ENCODE assay signal across 1 cellular context in the genomic region with DNA sequence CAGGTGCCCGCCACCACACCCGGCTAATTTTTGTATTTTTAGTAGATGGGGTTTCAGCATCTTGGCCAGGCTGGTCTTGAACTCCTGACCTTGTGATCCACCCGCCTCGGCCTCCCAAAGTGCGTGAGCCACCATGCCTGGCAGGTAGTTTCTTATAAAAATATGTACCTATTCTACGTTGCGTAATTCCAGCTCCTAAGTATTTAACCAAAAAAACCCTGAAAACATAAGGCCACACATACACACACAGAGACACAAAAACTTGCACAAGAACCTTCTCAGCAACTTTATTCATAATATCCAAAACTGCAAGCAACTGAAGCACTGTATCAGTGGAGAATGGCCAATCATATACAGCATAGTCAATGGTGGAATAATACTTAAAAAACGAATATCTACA.
TF ChIP-seq lines count a peak whose summit lies in the region.

No MANE protein-coding gene starts in this region.

TF ChIP-seq in WTC11, 78 proteins besides CTCF, POLR2A, EP300 and RAD21 (continued from another document):
- TF ChIP-seq, protein P1, sequence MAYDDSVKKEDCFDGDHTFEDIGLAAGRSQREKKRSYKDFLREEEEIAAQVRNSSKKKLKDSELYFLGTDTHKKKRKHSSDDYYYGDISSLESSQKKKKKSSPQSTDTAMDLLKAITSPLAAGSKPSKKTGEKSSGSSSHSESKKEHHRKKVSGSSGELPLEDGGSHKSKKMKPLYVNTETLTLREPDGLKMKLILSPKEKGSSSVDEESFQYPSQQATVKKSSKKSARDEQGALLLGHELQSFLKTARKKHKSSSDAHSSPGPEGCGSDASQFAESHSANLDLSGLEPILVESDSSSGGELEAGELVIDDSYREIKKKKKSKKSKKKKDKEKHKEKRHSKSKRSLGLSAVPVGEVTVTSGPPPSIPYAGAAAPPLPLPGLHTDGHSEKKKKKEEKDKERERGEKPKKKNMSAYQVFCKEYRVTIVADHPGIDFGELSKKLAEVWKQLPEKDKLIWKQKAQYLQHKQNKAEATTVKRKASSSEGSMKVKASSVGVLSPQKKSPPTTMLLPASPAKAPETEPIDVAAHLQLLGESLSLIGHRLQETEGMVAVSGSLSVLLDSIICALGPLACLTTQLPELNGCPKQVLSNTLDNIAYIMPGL (CRISPR knock-in tag; IDR thresholded peaks at IDR 0.05), result no peak
- no peak for TF ChIP-seq RELA (CRISPR knock-in tag; IDR thresholded peaks at IDR 0.05; ENCODE audit: borderline replicate concordance)
- TF ChIP-seq JAZF1 (CRISPR knock-in tag; IDR thresholded peaks at IDR 0.05), result no peak
- TF ChIP-seq MYBL2 (CRISPR knock-in tag; IDR thresholded peaks at IDR 0.05), result no peak
- TF ChIP-seq IRF2 (CRISPR knock-in tag; IDR thresholded peaks at IDR 0.05; ENCODE audit: borderline replicate concordance, low read depth), result no peak
- TF ChIP-seq, protein P2, sequence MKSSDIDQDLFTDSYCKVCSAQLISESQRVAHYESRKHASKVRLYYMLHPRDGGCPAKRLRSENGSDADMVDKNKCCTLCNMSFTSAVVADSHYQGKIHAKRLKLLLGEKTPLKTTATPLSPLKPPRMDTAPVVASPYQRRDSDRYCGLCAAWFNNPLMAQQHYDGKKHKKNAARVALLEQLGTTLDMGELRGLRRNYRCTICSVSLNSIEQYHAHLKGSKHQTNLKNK (CRISPR knock-in tag; IDR thresholded peaks at IDR 0.05), result no peak
- TF ChIP-seq TEAD4 (CRISPR knock-in tag; IDR thresholded peaks at IDR 0.05), result no peak
- no peak for TF ChIP-seq FOXP1 (CRISPR knock-in tag; IDR thresholded peaks at IDR 0.05; ENCODE audit: borderline replicate concordance)
- no peak for TF ChIP-seq ELF4 (CRISPR knock-in tag; IDR thresholded peaks at IDR 0.05; ENCODE audit: low read depth)
- TF ChIP-seq RORB (CRISPR knock-in tag; IDR thresholded peaks at IDR 0.05), result no peak
- TF ChIP-seq, protein P3, sequence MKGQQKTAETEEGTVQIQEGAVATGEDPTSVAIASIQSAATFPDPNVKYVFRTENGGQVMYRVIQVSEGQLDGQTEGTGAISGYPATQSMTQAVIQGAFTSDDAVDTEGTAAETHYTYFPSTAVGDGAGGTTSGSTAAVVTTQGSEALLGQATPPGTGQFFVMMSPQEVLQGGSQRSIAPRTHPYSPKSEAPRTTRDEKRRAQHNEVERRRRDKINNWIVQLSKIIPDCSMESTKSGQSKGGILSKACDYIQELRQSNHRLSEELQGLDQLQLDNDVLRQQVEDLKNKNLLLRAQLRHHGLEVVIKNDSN (CRISPR knock-in tag; IDR thresholded peaks at IDR 0.05), result no peak
- no peak for TF ChIP-seq CREM (CRISPR knock-in tag; IDR thresholded peaks at IDR 0.05)
- TF ChIP-seq, protein P4, sequence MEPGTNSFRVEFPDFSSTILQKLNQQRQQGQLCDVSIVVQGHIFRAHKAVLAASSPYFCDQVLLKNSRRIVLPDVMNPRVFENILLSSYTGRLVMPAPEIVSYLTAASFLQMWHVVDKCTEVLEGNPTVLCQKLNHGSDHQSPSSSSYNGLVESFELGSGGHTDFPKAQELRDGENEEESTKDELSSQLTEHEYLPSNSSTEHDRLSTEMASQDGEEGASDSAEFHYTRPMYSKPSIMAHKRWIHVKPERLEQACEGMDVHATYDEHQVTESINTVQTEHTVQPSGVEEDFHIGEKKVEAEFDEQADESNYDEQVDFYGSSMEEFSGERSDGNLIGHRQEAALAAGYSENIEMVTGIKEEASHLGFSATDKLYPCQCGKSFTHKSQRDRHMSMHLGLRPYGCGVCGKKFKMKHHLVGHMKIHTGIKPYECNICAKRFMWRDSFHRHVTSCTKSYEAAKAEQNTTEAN (CRISPR knock-in tag; IDR thresholded peaks at IDR 0.05), result no peak
TF ChIP-seq in WTC11: peak in this region for 0.
